13 cellular contexts compared by ENCODE assay signal in the genomic region with DNA sequence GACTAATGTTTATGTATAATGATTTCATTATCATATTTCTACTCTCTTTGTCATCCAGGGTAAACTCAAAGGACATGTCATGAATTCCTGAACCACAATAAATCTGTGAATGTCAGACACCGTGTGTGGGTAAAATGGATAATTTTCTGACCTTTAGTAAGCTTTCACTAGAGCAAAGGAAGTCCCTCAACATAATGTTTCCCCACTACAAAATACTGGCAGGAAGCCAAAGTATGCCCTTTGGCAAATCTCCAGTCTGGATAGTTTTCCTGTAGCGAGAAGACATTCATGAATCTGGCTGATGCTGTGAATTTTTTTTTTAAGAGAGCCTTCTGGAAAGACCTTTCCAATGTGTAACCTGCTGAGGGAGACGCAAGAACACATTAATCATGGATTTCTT.
DNase-seq lines count a peak whose midpoint lies in the region; ATAC-seq, FAIRE-seq and TF ChIP-seq lines count a peak whose summit lies in the region.
"Had no signal": no experiment of that assay in that cellular context is flagged by ENCODE, and none has a peak within 500 bp of the region (broad histone marks: within the 10 kb centered on the region; RNA-seq: fewer than 3 reads in every experiment).

No MANE protein-coding gene starts in this region.

- FAIRE-seq in GM12892 (lab: Jason Lieb, UNC), result no peak
- FAIRE-seq: colon, H1, RCC 7860 had no signal

- no peak overlapping the region for H3K27ac Mint-ChIP-seq in Caco-2 (ENCODE audit: unreplicated experiment)
- H3K27ac Mint-ChIP-seq in activated T-cell treated with anti-CD3 and anti-CD28 coated beads, Interleukin-2, amount 50 U/mL, for 72 hours, result no peak overlapping the region
- H3K27ac Mint-ChIP-seq: progenitor cell of endocrine pancreas had no signal

- H3K36me3 ChIP-seq in cardiac muscle cell (no peaks in the 10 kb centered on the region), left ventricle myocardium inferior (no peaks in the 10 kb centered on the region), Caco-2 (ENCODE audit: control insufficient read depth, insufficient read depth, low read length) (no peaks in the 10 kb centered on the region)

- H3K4me3 Mint-ChIP-seq in Caco-2 (ENCODE audit: unreplicated experiment), result no peak overlapping the region
- no peak overlapping the region for H3K4me3 Mint-ChIP-seq in activated T-cell treated with anti-CD3 and anti-CD28 coated beads, Interleukin-2, amount 50 U/mL, for 72 hours

- peaks cover 8% of the 10 kb centered on the region for H3K4me1 ChIP-seq in cardiac muscle cell (ENCODE audit: low read depth)
- peaks cover 18% of the 10 kb centered on the region for H3K4me1 ChIP-seq in left ventricle myocardium inferior
- H3K4me1 ChIP-seq in Caco-2, result peaks cover 28% of the 10 kb centered on the region

- H3K36me3 Mint-ChIP-seq in Caco-2 (ENCODE audit: insufficient read depth, unreplicated experiment), result peaks cover 5% of the 10 kb centered on the region
- H3K36me3 Mint-ChIP-seq in activated T-cell treated with anti-CD3 and anti-CD28 coated beads, Interleukin-2, amount 50 U/mL, for 72 hours (ENCODE audit: insufficient read depth in 2 of 2), result no peaks in the 10 kb centered on the region

- no peak overlapping the region for H3K4me3 ChIP-seq in cardiac muscle cell
- H3K4me3 ChIP-seq in left ventricle myocardium inferior, result no peak overlapping the region
- no peak overlapping the region for H3K4me3 ChIP-seq in Caco-2 (ENCODE audit: low read depth, low read length)

- BruUV-seq in Caco-2 (replicated peaks; lab: Mats Ljungman, UMichigan), result no TSS peak

- no peak for ATAC-seq in activated T-cell treated with anti-CD3 and anti-CD28 coated beads, Interleukin-2, amount 50 U/mL, for 72 hours (replicated peaks in 1 of 2)
- no peak for ATAC-seq in GM18511 (IDR thresholded peaks at IDR 0.05; ENCODE audit: unreplicated experiment)

- H3K9me3 ChIP-seq in cardiac muscle cell (ENCODE audit: low read depth) (no peaks in the 10 kb centered on the region), left ventricle myocardium inferior (replicated peaks) (no peaks in the 10 kb centered on the region), Caco-2 (no peaks in the 10 kb centered on the region)

- POLR2A ChIA-PET in Caco-2 (lab: Charles Lee), result no interaction called here

- DNase-seq in cardiac muscle cell (ENCODE audit: low read depth in 1 of 2, low spot score in 1 of 2), result peak; percentile 65 to 74
- no peak for DNase-seq in left ventricle myocardium inferior
- peak; percentile 56 for DNase-seq in SHP77 treated with DMSO at 0.1 percent for 48 hours (lab: John Stamatoyannopoulos, UW)
- DNase-seq in foreskin melanocyte, result peak; percentile 75
- DNase-seq in Caco-2, result no peak
- no peak for DNase-seq in activated T-cell treated with anti-CD3 and anti-CD28 coated beads, Interleukin-2, amount 50 U/mL, for 72 hours
- DNase-seq in GM12892 (ENCODE audit: insufficient read length), result no peak
- DNase-seq: activated CD8-positive, alpha-beta memory T cell treated with anti-CD3 and anti-CD28 coated beads for 24 hours had no signal

- H3K4me1 Mint-ChIP-seq in Caco-2 (ENCODE audit: low read depth, unreplicated experiment), result peaks cover 18% of the 10 kb centered on the region
- H3K4me1 Mint-ChIP-seq in activated T-cell treated with anti-CD3 and anti-CD28 coated beads, Interleukin-2, amount 50 U/mL, for 72 hours (ENCODE audit: low read depth), result no peaks in the 10 kb centered on the region

- H3K27ac ChIP-seq in cardiac muscle cell (no peak overlapping the region), left ventricle myocardium inferior (replicated peaks) (no peak overlapping the region)

- CTCF ChIA-PET in Caco-2 (lab: Charles Lee), result no interaction called here

- intact Hi-C loops in left ventricle myocardium inferior (cut with micrococcal nuclease) (loop anchor here (5.0 kb wide), 1 partner anchor 635 kb away; no protein-coding TSS in a partner anchor), Caco-2 (cut with micrococcal nuclease; ENCODE audit: unreplicated experiment) (no loop called here)

- H3K9me3 Mint-ChIP-seq in Caco-2 (ENCODE audit: unreplicated experiment), result no peaks in the 10 kb centered on the region
- no peaks in the 10 kb centered on the region for H3K9me3 Mint-ChIP-seq in activated T-cell treated with anti-CD3 and anti-CD28 coated beads, Interleukin-2, amount 50 U/mL, for 72 hours

- H3K27me3 ChIP-seq in cardiac muscle cell (no peaks in the 10 kb centered on the region), left ventricle myocardium inferior (ENCODE audit: low read depth) (no peaks in the 10 kb centered on the region), Caco-2 (replicated peaks; ENCODE audit: control insufficient read depth, insufficient read depth, low read length) (no peaks in the 10 kb centered on the region)

- TF ChIP-seq POLR2A in GM12892 (IDR thresholded peaks at IDR 0.05; ENCODE audit: low read depth, low read length), result no peak

- H3K27me3 Mint-ChIP-seq in Caco-2 (ENCODE audit: insufficient read depth, unreplicated experiment), result no peaks in the 10 kb centered on the region
- peaks cover 3% of the 10 kb centered on the region for H3K27me3 Mint-ChIP-seq in activated T-cell treated with anti-CD3 and anti-CD28 coated beads, Interleukin-2, amount 50 U/mL, for 72 hours (ENCODE audit: low read depth)

- no peak for TF ChIP-seq CTCF in cardiac muscle cell (IDR thresholded peaks at IDR 0.05; ENCODE audit: low read depth, low read length)
- no peak for TF ChIP-seq CTCF in left ventricle myocardium inferior (IDR thresholded peaks at IDR 0.05; ENCODE audit: borderline replicate concordance)
- no peak for TF ChIP-seq CTCF in Caco-2 (IDR thresholded peaks at IDR 0.05; ENCODE audit: insufficient read depth in 1 of 2, low read depth in 1 of 2, low read length in 1 of 2, severe bottlenecking in 1 of 2, unreplicated experiment in 1 of 2)

Comparison
In these comparisons a context has a peak if more than half of its experiments do, and no peak if none do; other contexts are left out.
1. DNase-seq: peak in cardiac muscle cell (2 of 2), SHP77 treated with DMSO at 0.1 percent for 48 hours (single experiment) and foreskin melanocyte (single experiment); none in left ventricle myocardium inferior (single experiment), Caco-2 (0 of 2), activated T-cell treated with anti-CD3 and anti-CD28 coated beads, Interleukin-2, amount 50 U/mL, for 72 hours (0 of 2) and GM12892 (single experiment).